1 cellular context compared by ENCODE assay signal in genomic region chr14:23601424-23601823, GRCh38.
TF ChIP-seq lines count a peak whose summit lies in the region.

No MANE protein-coding gene starts in this region.

TF ChIP-seq in GM12878, 131 proteins besides CTCF, POLR2A, EP300 and RAD21:
- TF ChIP-seq MEF2B (IDR thresholded peaks at IDR 0.05; ENCODE audit: partially characterized antibody, poor library complexity, severe bottlenecking) (no peak), PKNOX1 (IDR thresholded peaks at IDR 0.05) (no peak), POLR2AphosphoS2 (IDR thresholded peaks at IDR 0.05; ENCODE audit: low read depth, low read length) (no peak), ZBED1 (IDR thresholded peaks at IDR 0.05; ENCODE audit: borderline replicate concordance) (no peak), E4F1 (IDR thresholded peaks at IDR 0.05; ENCODE audit: borderline replicate concordance, partially characterized antibody) (no peak), CREB1 (IDR thresholded peaks at IDR 0.05; ENCODE audit: low read depth) (no peak), JUNB (IDR thresholded peaks at IDR 0.05) (no peak), HDAC2 (IDR thresholded peaks at IDR 0.05) (no peak), TARDBP (IDR thresholded peaks at IDR 0.05; ENCODE audit: borderline replicate concordance) (no peak), HDAC6 (IDR thresholded peaks at IDR 0.05; ENCODE audit: unreplicated experiment) (no peak), JUND (IDR thresholded peaks at IDR 0.05; ENCODE audit: low read depth, low read length) (no peak), USF2 (IDR thresholded peaks at IDR 0.05; ENCODE audit: borderline replicate concordance, low read depth, low read length) (no peak), SUZ12 (IDR thresholded peaks at IDR 0.05; ENCODE audit: unreplicated experiment) (no peak), MLLT1 (IDR thresholded peaks at IDR 0.05) (no peak), KLF5 (IDR thresholded peaks at IDR 0.05; ENCODE audit: partially characterized antibody) (no peak), STAT1 (conservative IDR thresholded peaks at IDR 0.05) (no peak), BCLAF1 (IDR thresholded peaks at IDR 0.05) (no peak), CEBPZ (IDR thresholded peaks at IDR 0.05; ENCODE audit: low read depth, low read length) (no peak), RAD51 (IDR thresholded peaks at IDR 0.05) (no peak)
